In the genomic region with DNA sequence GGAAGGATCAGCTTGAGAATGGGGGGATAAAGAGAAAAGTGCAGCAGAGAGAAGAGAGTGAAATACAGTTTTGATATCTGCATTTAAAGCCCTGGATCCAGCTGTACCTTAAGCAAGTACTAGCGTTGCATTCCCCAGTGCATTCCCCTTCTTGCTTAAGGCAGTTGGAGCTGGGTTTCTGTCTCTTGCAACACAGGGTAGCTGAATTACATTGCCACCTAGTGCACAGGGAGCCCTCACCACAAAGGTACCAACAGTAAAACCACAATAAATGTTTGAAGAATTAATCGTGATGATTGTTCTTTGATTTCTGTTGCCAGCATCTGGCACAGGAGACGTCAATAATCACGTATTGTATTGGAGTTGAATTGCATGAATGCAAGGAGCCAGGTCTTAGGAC, we compare ENCODE assay signal across 23 cellular contexts.
DNase-seq lines count a peak whose midpoint lies in the region; ATAC-seq, FAIRE-seq and TF ChIP-seq lines count a peak whose summit lies in the region.
"Had no signal": no experiment of that assay in that cellular context is flagged by ENCODE, and none has a peak within 500 bp of the region (broad histone marks: within the 10 kb centered on the region; RNA-seq: fewer than 3 reads in every experiment).

No MANE protein-coding gene starts in this region.

- no peak for FAIRE-seq in urothelium cell line (lab: Jason Lieb, UNC)
- FAIRE-seq: endometrium, GM18507 had no signal

- no peak overlapping the region for H3K4me3 ChIP-seq in OCI-LY1 (ENCODE audit: low read depth, low read length, poor library complexity, severe bottlenecking)
- H3K4me3 ChIP-seq: coronary artery, K562, lower lobe of right lung, right lobe of liver had no signal

- no peak for TF ChIP-seq CTCF in MCF 10A (IDR thresholded peaks at IDR 0.05; ENCODE audit: unreplicated experiment)
- 0 out of 2 replicates have a peak, but pooled peaks have one; percentile 9 for TF ChIP-seq CTCF in OCI-LY1 (IDR thresholded peaks at IDR 0.05; ENCODE audit: low read length)

- no peaks in the 10 kb centered on the region for H3K27me3 ChIP-seq in OCI-LY1 (ENCODE audit: insufficient read depth, low read length)
- H3K27me3 ChIP-seq: brain microvascular endothelial cell, right lobe of liver had no signal

- H3K4me2 ChIP-seq in OCI-LY1 (ENCODE audit: low read length) = no peak overlapping the region

- H3K4me3 Mint-ChIP-seq in MCF 10A (ENCODE audit: unreplicated experiment) = no peak overlapping the region
- H3K4me3 Mint-ChIP-seq: activated CD4-positive, alpha-beta T cell treated with anti-CD3 and anti-CD28 coated beads, Interleukin-2, amount 10 ng/mL, durations not matched to agents 7 days and 5 days; activated naive CD8-positive, alpha-beta T cell treated with anti-CD3 and anti-CD28 coated beads, Interleukin-2, amount 10 ng/mL, durations not matched to agents 7 days and 5 days; HFFc6 had no signal

- H3K79me2 ChIP-seq in OCI-LY1 (ENCODE audit: insufficient read depth, low read length) = no peaks in the 10 kb centered on the region

- no peaks in the 10 kb centered on the region for H3K36me3 Mint-ChIP-seq in MCF 10A (ENCODE audit: insufficient read depth, unreplicated experiment)
- H3K36me3 Mint-ChIP-seq: activated naive CD8-positive, alpha-beta T cell treated with anti-CD3 and anti-CD28 coated beads, Interleukin-2, amount 10 ng/mL, durations not matched to agents 7 days and 5 days had no signal

- peaks cover 17% of the 10 kb centered on the region for H3K9me3 Mint-ChIP-seq in MCF 10A (ENCODE audit: unreplicated experiment)

- BruUV-seq in MCF 10A (replicated peaks; lab: Mats Ljungman, UMichigan) = no TSS peak

- no peaks in the 10 kb centered on the region for H3K27me3 Mint-ChIP-seq in MCF 10A (ENCODE audit: insufficient read depth, unreplicated experiment)
- H3K27me3 Mint-ChIP-seq: activated CD4-positive, alpha-beta T cell treated with anti-CD3 and anti-CD28 coated beads, Interleukin-2, amount 10 ng/mL, durations not matched to agents 7 days and 5 days; activated naive CD8-positive, alpha-beta T cell treated with anti-CD3 and anti-CD28 coated beads, Interleukin-2, amount 10 ng/mL, durations not matched to agents 7 days and 5 days had no signal

- H3K9me3 ChIP-seq in OCI-LY1 (ENCODE audit: low read length) = no peaks in the 10 kb centered on the region
- H3K9me3 ChIP-seq: lower lobe of right lung, right lobe of liver had no signal

- H3K9me2 ChIP-seq in OCI-LY1 (ENCODE audit: low read depth, low read length) = no peaks in the 10 kb centered on the region

- H3K9ac ChIP-seq in OCI-LY1 (ENCODE audit: low read length) = no peak overlapping the region

- H3K36me3 ChIP-seq in OCI-LY1 (ENCODE audit: insufficient read depth, low read length) = no peaks in the 10 kb centered on the region
- H3K36me3 ChIP-seq: brain microvascular endothelial cell, lower lobe of right lung, right lobe of liver had no signal

- no peaks in the 10 kb centered on the region for H3F3A ChIP-seq in OCI-LY1 (ENCODE audit: insufficient read depth, low read length)

- in situ Hi-C loops in T47D (cut with HindIII; ENCODE audit: low pct_unique_long_range_greater_than_20kb, low sequenced_read_pairs) = no loop called here

- H3K4me1 Mint-ChIP-seq in MCF 10A (ENCODE audit: insufficient read depth, unreplicated experiment) = no peaks in the 10 kb centered on the region
- H3K4me1 Mint-ChIP-seq: activated CD4-positive, alpha-beta T cell treated with anti-CD3 and anti-CD28 coated beads, Interleukin-2, amount 10 ng/mL, durations not matched to agents 7 days and 5 days; activated naive CD8-positive, alpha-beta T cell treated with anti-CD3 and anti-CD28 coated beads, Interleukin-2, amount 10 ng/mL, durations not matched to agents 7 days and 5 days had no signal

- no peaks in the 10 kb centered on the region for H4K20me1 ChIP-seq in OCI-LY1 (ENCODE audit: insufficient read depth, low read length)

- H3K27ac Mint-ChIP-seq in MCF 10A (ENCODE audit: low read depth, unreplicated experiment) = no peak overlapping the region
- H3K27ac Mint-ChIP-seq: activated CD4-positive, alpha-beta T cell treated with anti-CD3 and anti-CD28 coated beads, Interleukin-2, amount 10 ng/mL, durations not matched to agents 7 days and 5 days; activated naive CD8-positive, alpha-beta T cell treated with anti-CD3 and anti-CD28 coated beads, Interleukin-2, amount 10 ng/mL, durations not matched to agents 7 days and 5 days; HFFc6 had no signal

- POLR2A ChIA-PET in MCF 10A (lab: Yijun Ruan, JAX) = no interaction called here

- ATAC-seq in HG03039 (IDR thresholded peaks at IDR 0.05; ENCODE audit: unreplicated experiment) = no peak
- ATAC-seq: K562, lower lobe of right lung had no signal

- DNase-seq in T47D (ENCODE audit: low read depth in 1 of 2, low spot score in 1 of 2) = peak; percentile 5 to 10
- DNase-seq in MCF 10A (ENCODE audit: unreplicated experiment) = no peak
- peak; percentile 15 for DNase-seq in iPS-NIHi7 (ENCODE audit: extremely low spot score)
- peak; percentile 20 for DNase-seq in urothelium cell line (ENCODE audit: low spot score)
- DNase-seq in stimulated activated CD4-positive, alpha-beta T cell treated with anti-CD3 and anti-CD28 coated beads, Interleukin-1b, Interleukin-23, amount 100 ng/mL, for 48 hours = no peak
- DNase-seq in middle frontal gyrus (ENCODE audit: extremely low spot score, low spot score) = no peak
- DNase-seq: activated CD4-positive, alpha-beta T cell treated with anti-CD3 and anti-CD28 coated beads, Interleukin-2, amount 10 ng/mL, durations not matched to agents 7 days and 5 days; activated naive CD8-positive, alpha-beta T cell treated with anti-CD3 and anti-CD28 coated beads, Interleukin-2, amount 10 ng/mL, durations not matched to agents 7 days and 5 days; brain microvascular endothelial cell; HFFc6; lower lobe of right lung; NCI-H2081 treated with DMSO at 0.1 percent for 48 hours; NCI-H446 treated with DMSO at 0.1 percent for 48 hours; right lobe of liver; SHP77; substantia nigra; T-helper 1 cell had no signal

- intact Hi-C loops in MCF 10A (cut with micrococcal nuclease) = no loop called here

- no peaks in the 10 kb centered on the region for H3K4me1 ChIP-seq in OCI-LY1 (ENCODE audit: insufficient read depth, low read length, severe bottlenecking)
- H3K4me1 ChIP-seq: lower lobe of right lung, right lobe of liver had no signal

- CTCF ChIA-PET in MCF 10A (lab: Yijun Ruan, JAX) = no interaction called here

- H2AFZ ChIP-seq in OCI-LY1 (ENCODE audit: low read length) = no peak overlapping the region

- no peak overlapping the region for H3K27ac ChIP-seq in OCI-LY1 (ENCODE audit: low read depth, low read length, poor library complexity, severe bottlenecking)
- H3K27ac ChIP-seq: brain microvascular endothelial cell, coronary artery, lower lobe of right lung, right lobe of liver had no signal

Comparison
In these comparisons a context has a peak if more than half of its experiments do, and no peak if none do; other contexts are left out.
1. DNase-seq: peak in T47D (2 of 2), iPS-NIHi7 (single experiment) and urothelium cell line (single experiment); none in MCF 10A (single experiment), stimulated activated CD4-positive, alpha-beta T cell treated with anti-CD3 and anti-CD28 coated beads, Interleukin-1b, Interleukin-23, amount 100 ng/mL, for 48 hours (single experiment) and middle frontal gyrus (single experiment).